ENCODE assay signal across 24 cellular contexts in the genomic region with DNA sequence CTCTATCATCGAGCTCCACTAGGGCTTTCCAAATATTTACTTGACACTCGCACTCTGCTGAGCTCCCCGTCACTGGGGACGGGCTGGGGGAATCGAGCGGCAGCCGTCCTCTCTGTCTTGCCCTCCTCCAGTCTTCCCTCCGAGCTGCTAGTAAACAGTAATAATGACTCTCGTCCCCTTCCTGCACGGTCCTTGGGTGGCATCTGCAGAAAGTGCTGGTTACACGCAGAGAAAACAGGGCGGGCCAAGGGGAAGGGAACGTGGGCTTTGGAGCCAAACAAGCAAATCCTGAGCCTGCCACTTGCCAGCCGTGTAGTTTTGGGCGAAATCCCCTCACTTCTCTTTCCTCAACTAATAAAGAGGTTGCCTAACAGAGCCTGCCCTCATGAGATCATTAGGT.
DNase-seq lines count a peak whose midpoint lies in the region; ATAC-seq and TF ChIP-seq lines count a peak whose summit lies in the region.
"Had no signal": no experiment of that assay in that cellular context is flagged by ENCODE, and none has a peak within 500 bp of the region (broad histone marks: within the 10 kb centered on the region; RNA-seq: fewer than 3 reads in every experiment).

No MANE protein-coding gene starts in this region.

- H3K27me3 ChIP-seq in endodermal cell (ENCODE audit: control insufficient read depth, insufficient read depth, low read length, poor library complexity, severe bottlenecking) (no peaks in the 10 kb centered on the region), rectal smooth muscle tissue (ENCODE audit: control insufficient read depth, insufficient read depth, low read length) (no peaks in the 10 kb centered on the region), lower lobe of right lung (ENCODE audit: low read depth) (no peaks in the 10 kb centered on the region)

- H3K4me3 Mint-ChIP-seq in endodermal cell = no peak overlapping the region
- H3K4me3 Mint-ChIP-seq: activated CD4-positive, alpha-beta memory T cell treated with anti-CD3 and anti-CD28 coated beads, Interleukin-2, amount 10 ng/mL, durations not matched to agents 7 days and 5 days; activated naive CD8-positive, alpha-beta T cell treated with anti-CD3 and anti-CD28 coated beads for 36 hours; CD4-positive, alpha-beta T cell; T-helper 17 cell had no signal

- H3K4me3 ChIP-seq in endodermal cell (ENCODE audit: low read length) (no peak overlapping the region), rectal smooth muscle tissue (ENCODE audit: low read length) (no peak overlapping the region), lower lobe of right lung (no peak overlapping the region)

- no peak overlapping the region for H3K9ac ChIP-seq in endodermal cell (ENCODE audit: extremely low read depth, low read length, poor library complexity, severe bottlenecking)
- no peak overlapping the region for H3K9ac ChIP-seq in rectal smooth muscle tissue (ENCODE audit: low read length)

- H3K4me1 Mint-ChIP-seq in endodermal cell = peaks cover 31% of the 10 kb centered on the region
- H3K4me1 Mint-ChIP-seq: activated CD4-positive, alpha-beta memory T cell treated with anti-CD3 and anti-CD28 coated beads, Interleukin-2, amount 10 ng/mL, durations not matched to agents 7 days and 5 days; activated naive CD8-positive, alpha-beta T cell treated with anti-CD3 and anti-CD28 coated beads for 36 hours had no signal

- WGBS in endodermal cell (ENCODE audit: insufficient coverage in 1 of 2, insufficient read length in 1 of 2), 2 experiments = 89 to 95% methylated on average over 9 to 15 of the region's 15 CpGs

- ATAC-seq in left ventricle myocardium superior (no peak), GM21786 (IDR thresholded peaks at IDR 0.05; ENCODE audit: unreplicated experiment) (no peak), lower lobe of right lung (no peak)
- ATAC-seq: SK-N-SH treated with all-trans-retinoic acid at 6 μM for 48 hours, T-helper 17 cell had no signal

- H3K36me3 Mint-ChIP-seq in endodermal cell (ENCODE audit: low read depth) = peaks cover 61% of the 10 kb centered on the region

- no peaks in the 10 kb centered on the region for H3K27me3 Mint-ChIP-seq in endodermal cell (ENCODE audit: insufficient read depth)
- H3K27me3 Mint-ChIP-seq: activated CD4-positive, alpha-beta memory T cell treated with anti-CD3 and anti-CD28 coated beads, Interleukin-2, amount 10 ng/mL, durations not matched to agents 7 days and 5 days; activated naive CD8-positive, alpha-beta T cell treated with anti-CD3 and anti-CD28 coated beads for 36 hours; CD4-positive, alpha-beta T cell; T-helper 17 cell had no signal

- no peaks in the 10 kb centered on the region for H3K9me3 ChIP-seq in endodermal cell (ENCODE audit: control insufficient read depth, low read length)
- no peaks in the 10 kb centered on the region for H3K9me3 ChIP-seq in lower lobe of right lung

- H3K9me3 Mint-ChIP-seq in endodermal cell = no peaks in the 10 kb centered on the region
- H3K9me3 Mint-ChIP-seq: activated CD4-positive, alpha-beta memory T cell treated with anti-CD3 and anti-CD28 coated beads, Interleukin-2, amount 10 ng/mL, durations not matched to agents 7 days and 5 days; activated naive CD8-positive, alpha-beta T cell treated with anti-CD3 and anti-CD28 coated beads for 36 hours; CD4-positive, alpha-beta T cell had no signal

- no peak for TF ChIP-seq CTCF in endodermal cell (conservative IDR thresholded peaks at IDR 0.05)
- TF ChIP-seq CTCF in lower lobe of right lung (IDR thresholded peaks at IDR 0.05) = no peak

- peak overlapping the region; percentile 55 for H3K27ac ChIP-seq in endodermal cell (ENCODE audit: low read depth, low read length)
- H3K27ac ChIP-seq in rectal smooth muscle tissue (ENCODE audit: low read depth, low read length) = peak overlapping the region; percentile 80
- H3K27ac ChIP-seq in lower lobe of right lung = no peak overlapping the region
- H3K27ac ChIP-seq: epithelial cell of prostate, HL-60 had no signal

- peaks cover 84% of the 10 kb centered on the region for H3K36me3 ChIP-seq in endodermal cell (ENCODE audit: control insufficient read depth, insufficient read depth, low read length)
- H3K36me3 ChIP-seq in rectal smooth muscle tissue (ENCODE audit: control insufficient read depth, insufficient read depth, low read length) = peaks cover 19% of the 10 kb centered on the region
- H3K36me3 ChIP-seq in lower lobe of right lung = peaks cover 73% of the 10 kb centered on the region

- DNase-seq in cardiac septum (ENCODE audit: low spot score) (peak; percentile 29), left ventricle myocardium superior (no peak), endodermal cell (peak; percentile 28), NCI-H345 (lab: John Stamatoyannopoulos, UW) (no peak), NCI-H1092 treated with DMSO at 0.1 percent for 48 hours (lab: John Stamatoyannopoulos, UW) (no peak), lower lobe of right lung (no peak)
- DNase-seq: activated CD4-positive, alpha-beta memory T cell treated with anti-CD3 and anti-CD28 coated beads, Interleukin-2, amount 10 ng/mL, durations not matched to agents 7 days and 5 days; activated CD4-positive, alpha-beta T cell treated with anti-CD3 and anti-CD28 coated beads for 1 hour; activated CD8-positive, alpha-beta memory T cell treated with anti-CD3 and anti-CD28 coated beads, Interleukin-2, amount 50 U/mL, for 48 hours; activated naive CD8-positive, alpha-beta T cell treated with anti-CD3 and anti-CD28 coated beads for 36 hours; aorta; CD4-positive, alpha-beta T cell; central memory CD4-positive, alpha-beta T cell; Kasumi-1; NCI-H510A; occipital lobe; small intestine; stimulated activated CD4-positive, alpha-beta T cell treated with anti-CD3 and anti-CD28 coated beads, Interleukin-2, amount 100 ng/mL, for 24 hours; T-helper 17 cell had no signal

- H3K27ac Mint-ChIP-seq in endodermal cell = peak overlapping the region; percentile 64
- H3K27ac Mint-ChIP-seq: activated CD4-positive, alpha-beta memory T cell treated with anti-CD3 and anti-CD28 coated beads, Interleukin-2, amount 10 ng/mL, durations not matched to agents 7 days and 5 days; activated naive CD8-positive, alpha-beta T cell treated with anti-CD3 and anti-CD28 coated beads for 36 hours; CD4-positive, alpha-beta T cell had no signal

- intact Hi-C loops in cardiac septum (cut with DNase I) = loop anchor here (10.0 kb wide), 1 partner anchor 129 kb away; no protein-coding TSS in a partner anchor
- intact Hi-C loops in left ventricle myocardium superior (cut with micrococcal nuclease) = loop anchor here (10.0 kb wide), 1 partner anchor 411 kb away; no protein-coding TSS in a partner anchor
- intact Hi-C loops in lower lobe of right lung (cut with DNase I) = loop anchor here (10.0 kb wide), 1 partner anchor 411 kb away; no protein-coding TSS in a partner anchor

- H3K4me1 ChIP-seq in endodermal cell (ENCODE audit: control insufficient read depth, insufficient read depth, low read length) = no peaks in the 10 kb centered on the region
- H3K4me1 ChIP-seq in rectal smooth muscle tissue (ENCODE audit: control insufficient read depth, insufficient read depth, low read length) = peaks cover 86% of the 10 kb centered on the region
- no peaks in the 10 kb centered on the region for H3K4me1 ChIP-seq in lower lobe of right lung

Comparison
In these comparisons a context has a peak if more than half of its experiments do, and no peak if none do; other contexts are left out.
1. DNase-seq: peak in cardiac septum (single experiment) and endodermal cell (single experiment); none in left ventricle myocardium superior (single experiment), NCI-H345 (single experiment), NCI-H1092 treated with DMSO at 0.1 percent for 48 hours (single experiment) and lower lobe of right lung (single experiment).